Comparison of ENCODE assay signal across 8 cellular contexts in the genomic region with DNA sequence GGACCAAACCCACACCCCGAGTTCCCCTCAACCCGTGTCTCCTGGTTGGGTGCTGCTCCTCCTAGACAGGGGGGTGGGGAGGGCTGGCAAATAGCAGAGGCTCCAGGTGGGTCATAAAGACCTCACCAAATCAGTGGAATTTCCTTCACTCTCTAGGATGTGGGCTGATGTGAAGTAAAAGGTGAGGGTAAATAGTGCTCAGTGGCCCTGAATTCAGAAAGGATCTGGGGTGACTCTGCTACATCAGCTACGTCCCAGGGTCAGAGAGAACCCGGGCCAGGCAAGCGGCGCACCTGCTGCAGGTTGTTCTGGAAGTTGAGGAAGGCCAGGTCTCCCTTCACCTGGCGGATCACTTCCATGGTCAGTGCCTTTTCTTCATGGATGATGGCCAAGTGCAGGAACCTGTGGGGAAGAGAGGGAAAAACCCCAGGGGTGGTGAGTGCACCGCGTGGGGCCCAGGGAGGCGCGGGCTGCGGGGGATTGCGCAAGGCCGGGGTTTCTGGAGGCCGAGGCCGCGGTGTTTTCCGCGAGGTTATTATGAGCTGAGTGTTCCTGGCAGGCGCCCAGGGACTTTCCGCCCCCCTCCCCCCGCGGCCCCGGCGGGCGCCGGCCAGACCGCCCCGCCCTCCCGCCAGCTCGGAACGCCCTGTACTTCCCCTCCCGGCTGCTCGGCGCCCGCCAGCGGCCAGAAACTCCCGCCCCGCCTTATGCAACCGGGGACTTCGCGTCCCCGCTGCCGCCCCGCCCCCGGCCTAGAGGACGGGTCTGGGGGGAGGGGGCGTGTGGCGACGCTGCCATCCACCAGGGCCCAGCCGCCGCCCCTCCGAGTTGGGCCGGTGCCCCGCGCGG. TPM values are rescaled to one million over a fixed set of nuclear protein-coding genes. Genes with fewer than 3 reads are reported as not detected.
A peak's percentile ranks its signal among the peaks of the same experiment; 100 is the strongest.
DNase-seq lines count a peak whose midpoint lies in the region; ATAC-seq and TF ChIP-seq lines count a peak whose summit lies in the region.

No MANE protein-coding gene starts in this region.

- H3K9me3 ChIP-seq in tibial nerve, result no peaks in the 10 kb centered on the region

- intact Hi-C loops in cardiac septum (cut with DNase I), result loop anchor here (1.0 to 10.0 kb wide), 6 partner anchors 18 to 689 kb away; a partner anchor contains a TSS

- H3K4me3 ChIP-seq in tibial nerve, result peak overlapping the region; percentile 69 to 97 (median 90)

- peak; percentile 94 for DNase-seq in GM13976 (ENCODE audit: low spot score)
- peak; percentile 91 for DNase-seq in NCI-H1436 (lab: John Stamatoyannopoulos, UW)
- peak; percentile 69 to 89 for DNase-seq in SW 1271 (lab: John Stamatoyannopoulos, UW)
- peak; percentile 98 for DNase-seq in activated naive CD8-positive, alpha-beta T cell treated with anti-CD3 and anti-CD28 coated beads, Interleukin-2, amount 50 U/mL, for 24 hours
- peak; percentile 99 for DNase-seq in cardiac septum (ENCODE audit: low spot score)
- peak; percentile 85 for DNase-seq in pons (ENCODE audit: low spot score)
- DNase-seq in tibial nerve (ENCODE audit: low spot score in 2 of 2), result peak; percentile 97

- peaks cover 15 to 46% (median 34%) of the 10 kb centered on the region in 3 donors for H3K36me3 ChIP-seq in tibial nerve

- TF ChIP-seq CTCF in GM13976 (IDR thresholded peaks at IDR 0.05; ENCODE audit: borderline replicate concordance, control extremely low read depth, extremely low read depth, insufficient read depth, missing control alignments) (peak; percentile 6), tibial nerve (IDR thresholded peaks at IDR 0.05) (no peak)

- peaks cover 0 to 54% (median 50%) of the 10 kb centered on the region in 4 donors for H3K4me1 ChIP-seq in tibial nerve

- WGBS in tibial nerve, 2 donors, result 0 to 2% methylated on average over 21 to 36 of the region's 57 CpGs

- TF ChIP-seq EP300 in tibial nerve (IDR thresholded peaks at IDR 0.05), result peak; percentile 91 to 98

- peak overlapping the region; percentile 98 for H3K27ac Mint-ChIP-seq in activated naive CD8-positive, alpha-beta T cell treated with anti-CD3 and anti-CD28 coated beads, Interleukin-2, amount 50 U/mL, for 24 hours

- peak overlapping the region; percentile 98 to 100 (median 98) for H3K27ac ChIP-seq in tibial nerve

- H3K4me3 Mint-ChIP-seq in activated naive CD8-positive, alpha-beta T cell treated with anti-CD3 and anti-CD28 coated beads, Interleukin-2, amount 50 U/mL, for 24 hours, result peak overlapping the region; percentile 96

- peak; percentile 52 for ATAC-seq in HG02840 (IDR thresholded peaks at IDR 0.05; ENCODE audit: low FRiP score, unreplicated experiment)
- ATAC-seq in activated naive CD8-positive, alpha-beta T cell treated with anti-CD3 and anti-CD28 coated beads, Interleukin-2, amount 50 U/mL, for 24 hours, result peak; percentile 42

- H3K36me3 Mint-ChIP-seq in activated naive CD8-positive, alpha-beta T cell treated with anti-CD3 and anti-CD28 coated beads, Interleukin-2, amount 50 U/mL, for 24 hours (ENCODE audit: low read depth), result peaks cover 46% of the 10 kb centered on the region

- in situ Hi-C loops in GM13976 (cut with MboI; ENCODE audit: low sequenced_read_pairs, unreplicated experiment), result loop anchor here (25.0 kb wide), 1 partner anchor 741 kb away; no protein-coding TSS in a partner anchor

- peaks cover 2% of the 10 kb centered on the region for H3K27me3 Mint-ChIP-seq in activated naive CD8-positive, alpha-beta T cell treated with anti-CD3 and anti-CD28 coated beads, Interleukin-2, amount 50 U/mL, for 24 hours

- H3K4me1 Mint-ChIP-seq in activated naive CD8-positive, alpha-beta T cell treated with anti-CD3 and anti-CD28 coated beads, Interleukin-2, amount 50 U/mL, for 24 hours, result peaks cover 63% of the 10 kb centered on the region

- TF ChIP-seq POLR2A in tibial nerve (IDR thresholded peaks at IDR 0.05), result peak in 1 of 2 donors; percentile 42

- H3K27me3 ChIP-seq in tibial nerve, result no peaks in the 10 kb centered on the region

- no peaks in the 10 kb centered on the region for H3K9me3 Mint-ChIP-seq in activated naive CD8-positive, alpha-beta T cell treated with anti-CD3 and anti-CD28 coated beads, Interleukin-2, amount 50 U/mL, for 24 hours

RNA-seq across cellular contexts. Expression of a gene that starts 0.9 kb away (rescaled TPM):
- total RNA-seq in cardiac septum (42.7 TPM), tibial nerve (1,000 to 10,000 TPM in 1 of 4 donors, 100 to 1,000 TPM in 3; 631 to 1,165 (median 930) TPM)

Comparison
In these comparisons a context has a peak if more than half of its experiments do, and no peak if none do; other contexts are left out.
1. Peak in every context shown above with its lines: DNase-seq, ATAC-seq, H3K4me3 ChIP-seq and H3K27ac ChIP-seq.
2. RNA of a gene that starts 0.9 kb away (total RNA-seq): 631 to 1,165 TPM in tibial nerve; 42.7 TPM in cardiac septum (single experiment); every median in the first group is over 10 times any median in the second.